ENCODE assay signal across 8 cellular contexts in genomic region chr13:78971355-78971754, GRCh38.
"Had no signal": no experiment of that assay in that cellular context is flagged by ENCODE, and none has a peak within 500 bp of the region (broad histone marks: within the 10 kb centered on the region; RNA-seq: fewer than 3 reads in every experiment).

No MANE protein-coding gene starts in this region.

- H3K9me3 ChIP-seq: HAP-1 had no signal

- H3K36me3 ChIP-seq: HAP-1 had no signal

- H2AFZ ChIP-seq: GM23248 had no signal

- ATAC-seq: HCT116 had no signal

- DNase-seq: GM23248, GOT3, H7, HFFc6, KG1 had no signal

- H3K9ac ChIP-seq: GM23248 had no signal

- H3K4me3 ChIP-seq: GM23248, HAP-1 had no signal

- H3K27ac ChIP-seq: GM23248, HL-60 had no signal

- H3K4me1 ChIP-seq: HAP-1 had no signal
